ENCODE assay signal across 29 cellular contexts in the genomic region with DNA sequence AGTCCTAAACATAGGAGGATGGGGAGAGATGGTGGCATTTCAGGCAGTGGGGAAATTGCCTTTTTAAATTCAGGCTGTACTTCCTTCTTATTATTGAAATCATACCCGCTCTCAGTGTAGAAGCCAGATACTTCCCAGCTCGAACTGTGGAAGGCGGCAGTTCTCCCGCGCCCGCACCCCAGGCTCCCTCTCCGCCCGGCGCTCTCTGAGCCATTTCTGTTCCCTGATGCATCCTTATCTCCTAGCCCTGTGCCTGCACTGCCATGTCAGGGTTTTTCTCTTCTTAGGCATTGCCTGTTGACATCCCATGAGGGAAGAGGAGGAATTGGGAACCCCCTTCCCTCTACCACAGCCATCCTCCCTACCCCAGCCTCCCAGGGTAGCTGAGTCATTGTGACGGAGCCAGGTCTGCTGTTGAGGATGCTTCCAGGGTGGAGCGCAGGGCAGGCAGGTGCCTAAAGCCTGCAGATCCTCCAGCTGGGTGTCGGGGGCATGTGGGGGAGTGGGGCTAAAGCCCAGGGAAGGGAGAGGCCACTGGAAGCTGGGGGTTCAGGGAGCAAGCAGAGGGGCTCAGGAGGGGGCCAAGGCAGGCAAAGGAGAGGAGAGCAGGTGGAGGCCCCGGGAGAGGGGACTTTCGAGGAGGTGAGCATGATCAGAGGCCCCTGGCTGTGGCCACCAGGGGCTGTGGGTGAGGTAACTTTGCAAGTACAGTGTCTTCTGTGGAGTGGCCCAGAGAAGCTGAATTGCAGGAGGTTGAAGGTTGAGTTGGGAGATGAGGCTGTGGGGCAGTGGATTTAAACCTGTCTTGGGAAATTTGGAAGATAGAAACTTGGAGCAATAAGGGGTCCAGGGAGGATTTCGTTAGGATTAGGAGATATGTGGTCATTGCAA. TPM values are rescaled to one million over a fixed set of nuclear protein-coding genes. Genes with fewer than 3 reads are reported as not detected.
"Had no signal": no experiment of that assay in that cellular context is flagged by ENCODE, and none has a peak within 500 bp of the region (broad histone marks: within the 10 kb centered on the region; RNA-seq: fewer than 3 reads in every experiment).

No MANE protein-coding gene starts in this region.

- H3K4me1 Mint-ChIP-seq: activated CD4-positive, alpha-beta T cell treated with anti-CD3 and anti-CD28 coated beads for 36 hours; activated naive CD8-positive, alpha-beta T cell treated with anti-CD3 and anti-CD28 coated beads for 36 hours; naive thymus-derived CD4-positive, alpha-beta T cell had no signal

- H3K27ac ChIP-seq: adrenal gland, body of pancreas, coronary artery, dorsolateral prefrontal cortex, gastroesophageal sphincter, hepatocyte, right atrium auricular region, transverse colon had no signal

- H3K36me3 ChIP-seq: adrenal gland, gastroesophageal sphincter, right atrium auricular region, transverse colon had no signal

- H3K4me2 ChIP-seq: hepatocyte had no signal

- H3K9me3 Mint-ChIP-seq: activated naive CD4-positive, alpha-beta T cell treated with anti-CD3 and anti-CD28 coated beads for 36 hours; activated naive CD8-positive, alpha-beta T cell treated with anti-CD3 and anti-CD28 coated beads for 36 hours; naive thymus-derived CD4-positive, alpha-beta T cell had no signal

- H3K4me1 ChIP-seq: adrenal gland, body of pancreas, gastroesophageal sphincter, right atrium auricular region, transverse colon had no signal

- H3K27ac Mint-ChIP-seq: activated CD4-positive, alpha-beta T cell treated with anti-CD3 and anti-CD28 coated beads for 36 hours; activated naive CD4-positive, alpha-beta T cell treated with anti-CD3 and anti-CD28 coated beads for 36 hours; activated naive CD8-positive, alpha-beta T cell treated with anti-CD3 and anti-CD28 coated beads for 36 hours had no signal

- H2AFZ ChIP-seq: hepatocyte had no signal

- H3K9me3 ChIP-seq: adrenal gland, body of pancreas, right atrium auricular region, testis, transverse colon had no signal

- H3K4me3 ChIP-seq: adrenal gland, body of pancreas, coronary artery, dorsolateral prefrontal cortex, gastroesophageal sphincter, hepatocyte, right atrium auricular region, testis, transverse colon had no signal

- H3K4me3 Mint-ChIP-seq: activated CD4-positive, alpha-beta T cell treated with anti-CD3 and anti-CD28 coated beads for 36 hours; activated naive CD4-positive, alpha-beta T cell treated with anti-CD3 and anti-CD28 coated beads for 36 hours; activated naive CD8-positive, alpha-beta T cell treated with anti-CD3 and anti-CD28 coated beads for 36 hours; naive thymus-derived CD4-positive, alpha-beta T cell had no signal

- DNase-seq: activated CD4-positive, alpha-beta T cell treated with anti-CD3 and anti-CD28 coated beads for 36 hours; activated CD4-positive, CD25-positive, alpha-beta regulatory T cell; activated effector memory CD4-positive, alpha-beta T cell treated with anti-CD3 and anti-CD28 coated beads, Interleukin-2, amount 50 U/mL, for 16 hours; activated naive CD4-positive, alpha-beta T cell treated with anti-CD3 and anti-CD28 coated beads for 36 hours; activated naive CD8-positive, alpha-beta T cell treated with anti-CD3 and anti-CD28 coated beads for 36 hours; activated T-cell treated with anti-CD3 and anti-CD28 coated beads for 4 hours; adrenal gland; aorta; body of pancreas; dorsolateral prefrontal cortex; effector memory CD4-positive, alpha-beta T cell; erythroblast; kidney; left colon; mammary epithelial cell; midbrain; naive thymus-derived CD4-positive, alpha-beta T cell; occipital lobe; stimulated activated CD4-positive, alpha-beta T cell treated with anti-CD3 and anti-CD28 coated beads, Interleukin-15, amount 100 ng/mL, for 24 hours; stimulated activated CD4-positive, alpha-beta T cell treated with anti-CD3 and anti-CD28 coated beads, Interleukin-2, amount 100 ng/mL, for 24 hours; stimulated activated naive CD4-positive, alpha-beta T cell; testis; transverse colon had no signal

- H3K36me3 Mint-ChIP-seq: activated naive CD8-positive, alpha-beta T cell treated with anti-CD3 and anti-CD28 coated beads for 36 hours; naive thymus-derived CD4-positive, alpha-beta T cell had no signal

- H3K27me3 ChIP-seq: adrenal gland, body of pancreas, hepatocyte, right atrium auricular region, testis, transverse colon had no signal

- ATAC-seq: activated CD4-positive, alpha-beta T cell treated with anti-CD3 and anti-CD28 coated beads for 36 hours; body of pancreas; gastroesophageal sphincter; left colon; naive thymus-derived CD4-positive, alpha-beta T cell had no signal

- H3K79me2 ChIP-seq: hepatocyte had no signal

- FAIRE-seq: kidney, urothelium cell line had no signal

RNA-seq across cellular contexts. Expression of gene LAMC3, which starts 16.2 kb away (rescaled TPM):
- total RNA-seq: mammary epithelial cell, pulmonary artery endothelial cell had no signal
